Comparison of ENCODE assay signal across 8 cellular contexts in genomic region chr16:87461466-87461975, GRCh38. TPM values are rescaled to one million over a fixed set of nuclear protein-coding genes. Genes with fewer than 3 reads are reported as not detected.
DNase-seq lines count a peak whose midpoint lies in the region; ATAC-seq, FAIRE-seq and TF ChIP-seq lines count a peak whose summit lies in the region.

No MANE protein-coding gene starts in this region.

- peak; percentile 64 for TF ChIP-seq CTCF in PC-3 (conservative IDR thresholded peaks at IDR 0.05; ENCODE audit: low read depth, low read length)
- TF ChIP-seq CTCF in natural killer cell (IDR thresholded peaks at IDR 0.05), result no peak

- H3K9ac ChIP-seq in PC-3 (ENCODE audit: low read length), result peak overlapping the region; percentile 20

- H3K27me3 ChIP-seq in PC-3 (ENCODE audit: low read length), result no peaks in the 10 kb centered on the region

- POLR2A ChIA-PET in PC-3 (lab: Charles Lee; ENCODE audit: unreplicated experiment), result no interaction called here

- H3K36me3 ChIP-seq in PC-3 (ENCODE audit: low read depth, low read length), result no peaks in the 10 kb centered on the region

- H3K27ac Mint-ChIP-seq in memory B cell, result no peak overlapping the region
- no peak overlapping the region for H3K27ac Mint-ChIP-seq in natural killer cell

- peaks cover 32% of the 10 kb centered on the region for H3K79me2 ChIP-seq in PC-3 (ENCODE audit: low read length)

- ATAC-seq in PC-3 (peak; percentile 73), memory B cell (ENCODE audit: low read depth) (peak; percentile 69), GM21526 (IDR thresholded peaks at IDR 0.05; ENCODE audit: low FRiP score, unreplicated experiment) (no peak), natural killer cell (no peak), HG02938 (IDR thresholded peaks at IDR 0.05; ENCODE audit: unreplicated experiment) (no peak)

- H3K4me1 ChIP-seq in PC-3 (ENCODE audit: insufficient read depth, low read length), result peaks cover 52% of the 10 kb centered on the region

- CTCF ChIA-PET in PC-3 (lab: Charles Lee), result interaction anchor here (0.6 to 1.3 kb wide), 2 partner anchors 109 to 174 kb away, joined by 3 to 6 read pairs; no protein-coding TSS in a partner anchor

- no peaks in the 10 kb centered on the region for H3K9me2 ChIP-seq in PC-3 (replicated peaks; ENCODE audit: low read length)

- H3K4me3 Mint-ChIP-seq in memory B cell (no peak overlapping the region), natural killer cell (no peak overlapping the region)

- peak overlapping the region; percentile 86 for H3K4me2 ChIP-seq in PC-3 (ENCODE audit: low read length)

- H3K9me3 ChIP-seq in PC-3 (ENCODE audit: low read length), result no peaks in the 10 kb centered on the region

- H3F3A ChIP-seq in PC-3 (ENCODE audit: low read length, unreplicated experiment), result peaks cover 8% of the 10 kb centered on the region

- H3K36me3 Mint-ChIP-seq in memory B cell (no peaks in the 10 kb centered on the region), natural killer cell (no peaks in the 10 kb centered on the region)

- BruUV-seq in PC-3 (replicated peaks; lab: Mats Ljungman, UMichigan), result no TSS peak

- H4K20me1 ChIP-seq in PC-3 (ENCODE audit: low read length), result no peaks in the 10 kb centered on the region

- H3K4me1 Mint-ChIP-seq in memory B cell (peaks cover 13% of the 10 kb centered on the region), natural killer cell (peaks cover 25% of the 10 kb centered on the region in 2 donors)

- intact Hi-C loops in PC-3 (cut with micrococcal nuclease), result loop anchor here (10.0 kb wide), 1 partner anchor 47 kb away; no protein-coding TSS in a partner anchor
- intact Hi-C loops in natural killer cell (cut with micrococcal nuclease), result no loop called here

- DNase-seq in ELR (ENCODE audit: low read depth) (peak; percentile 55), HTR-8/SVneo (ENCODE audit: insufficient read length, low spot score) (peak; percentile 84), PC-3 (peak; percentile 95), ecto neural progenitor cell (ENCODE audit: low spot score) (peak; percentile 81), memory B cell (ENCODE audit: low spot score in 2 of 2) (peak in 1 of 2 donors; percentile 1), natural killer cell (no peak)

- H3K9me3 Mint-ChIP-seq in memory B cell (no peaks in the 10 kb centered on the region), natural killer cell (no peaks in the 10 kb centered on the region)

- peak; percentile 90 for FAIRE-seq in HTR-8/SVneo (lab: Jason Lieb, UNC)

- peak overlapping the region; percentile 53 for H3K4me3 ChIP-seq in PC-3 (ENCODE audit: low read length)

- H3K27me3 Mint-ChIP-seq in memory B cell (no peaks in the 10 kb centered on the region), natural killer cell (ENCODE audit: low read depth in 2 of 2) (no peaks in the 10 kb centered on the region)

- H2AFZ ChIP-seq in PC-3 (ENCODE audit: low read length), result peak overlapping the region; percentile 43; the same call in 1 of the 2 replicates

- 0 out of 2 replicates have a peak overlapping the region, but pooled peaks have one; percentile 37 for H3K27ac ChIP-seq in PC-3 (ENCODE audit: low read length)

RNA-seq across cellular contexts. Expression of gene ZCCHC14, which starts 31.3 kb away (rescaled TPM):
- total RNA-seq in PC-3 (2014; rRNA removed), result 5.3 and 11.5 TPM in 2 replicates
- 10 to 100 TPM; 12.2 to 20.9 (median 19.2) TPM for total RNA-seq in natural killer cell

Comparison
In these comparisons a context has a peak if more than half of its experiments do, and no peak if none do; other contexts are left out.
1. ATAC-seq: peak in PC-3 (single experiment) and memory B cell (single experiment); none in GM21526 (single experiment), natural killer cell (0 of 3) and HG02938 (single experiment).